In genomic region chr14:39140170-39140569, GRCh38 we compare ENCODE assay signal across 1 cellular context.
TF ChIP-seq lines count a peak whose summit lies in the region.

No MANE protein-coding gene starts in this region.

TF ChIP-seq in H1, 55 proteins besides CTCF, POLR2A, EP300 and RAD21:
- TF ChIP-seq RXRA (IDR thresholded peaks at IDR 0.05; ENCODE audit: insufficient read depth, low read depth, low read length) (no peak), PHF8 (conservative IDR thresholded peaks at IDR 0.05; ENCODE audit: low read depth, low read length) (no peak), GABPA (IDR thresholded peaks at IDR 0.05; ENCODE audit: borderline replicate concordance, insufficient read depth, low read length) (no peak), ZNF274 (IDR thresholded peaks at IDR 0.05; ENCODE audit: borderline replicate concordance, extremely low read depth, low read length) (no peak), USF2 (IDR thresholded peaks at IDR 0.05; ENCODE audit: low read length) (no peak), GTF2F1 (IDR thresholded peaks at IDR 0.05; ENCODE audit: borderline replicate concordance, low read depth, low read length) (no peak), JUND (IDR thresholded peaks at IDR 0.05; ENCODE audit: low read length) (no peak), KDM5A (IDR thresholded peaks at IDR 0.05; ENCODE audit: low read length) (no peak), SAP30 (IDR thresholded peaks at IDR 0.05; ENCODE audit: insufficient read depth, insufficient replicate concordance, low read length) (no peak), JUN (IDR thresholded peaks at IDR 0.05; ENCODE audit: low read depth, low read length) (no peak), RBBP5 (IDR thresholded peaks at IDR 0.05; ENCODE audit: borderline replicate concordance, low read depth, low read length) (no peak), KDM1A (IDR thresholded peaks at IDR 0.05; ENCODE audit: borderline replicate concordance, low read length) (no peak), BRCA1 (IDR thresholded peaks at IDR 0.05; ENCODE audit: low read depth, low read length) (no peak), CBX5 (IDR thresholded peaks at IDR 0.05; ENCODE audit: low read depth, low read length) (no peak), TBP (IDR thresholded peaks at IDR 0.05; ENCODE audit: low read depth, low read length) (no peak), RNF2 (IDR thresholded peaks at IDR 0.05; ENCODE audit: borderline replicate concordance, low read depth, low read length, missing control alignments, poor library complexity, severe bottlenecking) (no peak), CHD2 (IDR thresholded peaks at IDR 0.05; ENCODE audit: low read length) (no peak), CBX8 (IDR thresholded peaks at IDR 0.05; ENCODE audit: borderline replicate concordance, low read depth, low read length) (no peak), CREB1 (IDR thresholded peaks at IDR 0.05) (no peak)
